8 cellular contexts compared by ENCODE assay signal in genomic region chr10:48306870-48307531, GRCh38. TPM values are rescaled to one million over a fixed set of nuclear protein-coding genes. Genes with fewer than 3 reads are reported as not detected.
DNase-seq lines count a peak whose midpoint lies in the region; ATAC-seq, FAIRE-seq and TF ChIP-seq lines count a peak whose summit lies in the region.

No MANE protein-coding gene starts in this region.

- H3K27me3 Mint-ChIP-seq in T-helper 1 cell treated with Interleukin-12 subunit alpha and Interleukin-12 subunit beta and Interleukin-4 antibody, amounts not matched to agents 30 μg/mL and 1 μg/mL, for 36 hours (ENCODE audit: low read depth), result peaks cover 14% of the 10 kb centered on the region
- H3K27me3 Mint-ChIP-seq in MCF 10A (ENCODE audit: insufficient read depth, unreplicated experiment), result no peaks in the 10 kb centered on the region

- dilution Hi-C loops in keratinocyte (cut with MboI; ENCODE audit: extremely low pct_ligation_motif_present, low sequenced_read_pairs), result no loop called here

- H3K36me3 Mint-ChIP-seq in T-helper 1 cell treated with Interleukin-12 subunit alpha and Interleukin-12 subunit beta and Interleukin-4 antibody, amounts not matched to agents 30 μg/mL and 1 μg/mL, for 36 hours (ENCODE audit: low read depth), result no peaks in the 10 kb centered on the region
- no peaks in the 10 kb centered on the region for H3K36me3 Mint-ChIP-seq in MCF 10A (ENCODE audit: insufficient read depth, unreplicated experiment)

- intact Hi-C loops in MCF 10A (cut with micrococcal nuclease) (no loop called here), posterior vena cava (cut with DNase I) (no loop called here)

- H3K9ac ChIP-seq in keratinocyte (ENCODE audit: control insufficient read depth, extremely low read depth, insufficient read depth, low read length), result peak overlapping the region; percentile 79

- DNase-seq in DMS53 treated with DMSO at 0.1 percent for 48 hours (lab: John Stamatoyannopoulos, UW; ENCODE audit: unreplicated experiment) (peak; percentile 22), HT-29 (ENCODE audit: low spot score) (peak; percentile 35), MCF 10A (ENCODE audit: unreplicated experiment) (peak; percentile 25), keratinocyte (ENCODE audit: low read depth, low spot score) (no peak), posterior vena cava (ENCODE audit: low spot score) (no peak)
- DNase-seq in stimulated activated CD4-positive, alpha-beta T cell treated with anti-CD3 and anti-CD28 coated beads, Interleukin-1b, Interleukin-23, amount 100 ng/mL, for 24 hours (ENCODE audit: low read depth in 4 of 4, low spot score in 1 of 4), result peak; percentile 23 to 49 (median 37)

- H3K36me3 ChIP-seq in keratinocyte (ENCODE audit: control insufficient read depth in 2 of 2, extremely low read depth in 1 of 2, insufficient read depth in 2 of 2, low read length in 2 of 2), result no peaks in the 10 kb centered on the region

- peak overlapping the region; percentile 89 for H3K4me2 ChIP-seq in keratinocyte (ENCODE audit: control insufficient read depth, extremely low read depth, insufficient read depth, low read depth, low read length)

- H3K4me1 ChIP-seq in keratinocyte (ENCODE audit: control insufficient read depth, extremely low read depth, insufficient read depth, low read length), result peaks cover 19% of the 10 kb centered on the region

- H3K4me1 Mint-ChIP-seq in T-helper 1 cell treated with Interleukin-12 subunit alpha and Interleukin-12 subunit beta and Interleukin-4 antibody, amounts not matched to agents 30 μg/mL and 1 μg/mL, for 36 hours (ENCODE audit: low read depth), result peaks cover 19% of the 10 kb centered on the region
- peaks cover 23% of the 10 kb centered on the region for H3K4me1 Mint-ChIP-seq in MCF 10A (ENCODE audit: insufficient read depth, unreplicated experiment)

- no TSS peak for BruUV-seq in MCF 10A (replicated peaks; lab: Mats Ljungman, UMichigan)

- H4K20me1 ChIP-seq in keratinocyte (ENCODE audit: control insufficient read depth, extremely low read depth, insufficient read depth, low read length), result no peaks in the 10 kb centered on the region

- POLR2A ChIA-PET in MCF 10A (lab: Yijun Ruan, JAX), result interaction anchor here (1.1 to 2.3 kb wide), 4 partner anchors 16 to 111 kb away, joined by 3 to 9 read pairs (median 6); no protein-coding TSS in a partner anchor

- no peaks in the 10 kb centered on the region for H3K27me3 ChIP-seq in keratinocyte (ENCODE audit: control insufficient read depth, extremely low read depth, insufficient read depth, low read length)

- peak overlapping the region; percentile 82 to 89 (median 84) for H3K4me3 ChIP-seq in keratinocyte (ENCODE audit: control insufficient read depth in 2 of 3, extremely low read depth in 1 of 3, insufficient read depth in 2 of 3, low read depth in 1 of 3, low read length in 3 of 3)

- H3K9me3 Mint-ChIP-seq in T-helper 1 cell treated with Interleukin-12 subunit alpha and Interleukin-12 subunit beta and Interleukin-4 antibody, amounts not matched to agents 30 μg/mL and 1 μg/mL, for 36 hours, result no peaks in the 10 kb centered on the region
- H3K9me3 Mint-ChIP-seq in MCF 10A (ENCODE audit: unreplicated experiment), result no peaks in the 10 kb centered on the region

- no peak for TF ChIP-seq CTCF in MCF 10A (IDR thresholded peaks at IDR 0.05; ENCODE audit: unreplicated experiment)
- no peak for TF ChIP-seq CTCF in keratinocyte (optimal IDR thresholded peaks at IDR 0.05 in 1 of 3, IDR thresholded peaks at IDR 0.05 in 1 of 3, conservative IDR thresholded peaks at IDR 0.05 in 1 of 3; ENCODE audit: extremely low read depth in 1 of 3, insufficient read depth in 2 of 3, low read length in 3 of 3)

- peak overlapping the region; percentile 60 for H3K27ac ChIP-seq in keratinocyte (ENCODE audit: control insufficient read depth, insufficient read depth, low read length)

- peak; percentile 23 for ATAC-seq in GM21367 (IDR thresholded peaks at IDR 0.05; ENCODE audit: unreplicated experiment)

- FAIRE-seq in keratinocyte (lab: Jason Lieb, UNC), result no peak

- H3K4me3 Mint-ChIP-seq in T-helper 1 cell treated with Interleukin-12 subunit alpha and Interleukin-12 subunit beta and Interleukin-4 antibody, amounts not matched to agents 30 μg/mL and 1 μg/mL, for 36 hours, result peak overlapping the region; percentile 80
- H3K4me3 Mint-ChIP-seq in MCF 10A (ENCODE audit: unreplicated experiment), result peak overlapping the region; percentile 75

- peaks cover 30% of the 10 kb centered on the region for H3K79me2 ChIP-seq in keratinocyte (ENCODE audit: control insufficient read depth, insufficient read depth, low read length)

- CTCF ChIA-PET in MCF 10A (lab: Yijun Ruan, JAX), result interaction anchor here (1.0 to 6.2 kb wide), 2 partner anchors 25 to 855 kb away, joined by 3 to 48 read pairs; no protein-coding TSS in a partner anchor

- peak overlapping the region; percentile 66 for H2AFZ ChIP-seq in keratinocyte (ENCODE audit: control insufficient read depth, low read length)

- H3K27ac Mint-ChIP-seq in T-helper 1 cell treated with Interleukin-12 subunit alpha and Interleukin-12 subunit beta and Interleukin-4 antibody, amounts not matched to agents 30 μg/mL and 1 μg/mL, for 36 hours, result peak overlapping the region; percentile 85
- H3K27ac Mint-ChIP-seq in MCF 10A (ENCODE audit: low read depth, unreplicated experiment), result no peak overlapping the region

- H3K9me3 ChIP-seq in keratinocyte (ENCODE audit: control insufficient read depth, low read depth, low read length), result no peaks in the 10 kb centered on the region

- peaks cover 4% of the 10 kb centered on the region for H3K9me1 ChIP-seq in keratinocyte (ENCODE audit: control insufficient read depth, extremely low read depth, insufficient read depth, low read length)

RNA-seq across cellular contexts. Expression of gene MAPK8, which starts 0.5 kb away (rescaled TPM):
- total RNA-seq in HT-29 (2014; rRNA removed; shearing (Covaris generic)), result 21.9 and 24.9 TPM in 2 replicates
- total RNA-seq in MCF 10A (2022), result 48.9 and 52.9 TPM in 2 replicates
- polyA plus RNA-seq in keratinocyte, result 25.4 to 39.8 TPM (median 26.2 TPM) in 3 replicates
- polyA plus RNA-seq in keratinocyte (2011; ENCODE audit: low read depth), result 29.6 TPM
- 20.8 and 42.1 TPM in 2 replicates for polyA plus RNA-seq in keratinocyte (2011; cell fraction: cytosol; rRNA removed)
- 32.6 and 38.8 TPM in 2 replicates for polyA plus RNA-seq in keratinocyte (2011; cell fraction: nucleus; rRNA removed)
- 18.2 and 21.2 TPM in 2 replicates for polyA plus RNA-seq in keratinocyte (2012; ENCODE audit: low replicate concordance)
- polyA minus RNA-seq in keratinocyte, result 7.4 to 33.1 TPM (median 14.4 TPM) in 3 replicates
- 31.1 TPM for polyA minus RNA-seq in keratinocyte (2011; cell fraction: cytosol; rRNA and poly(A)+ RNA removed)
- polyA minus RNA-seq in keratinocyte (2011; cell fraction: nucleus; rRNA and poly(A)+ RNA removed), result 17.5 and 42.9 TPM in 2 replicates
- total RNA-seq in posterior vena cava, result 10 to 100 TPM; 29.1 to 36.7 TPM

RNA-seq across cellular contexts. Expression of gene FRMPD2, which starts 32.5 kb away (rescaled TPM):
- total RNA-seq in HT-29 (2014; rRNA removed; shearing (Covaris generic)), result not detected in 2 replicates
- total RNA-seq in MCF 10A (2022) (0.98 and 1.3 TPM in 2 replicates), posterior vena cava (not detected)
- not detected in 3 replicates for polyA plus RNA-seq in keratinocyte
- not detected for polyA plus RNA-seq in keratinocyte (2011; ENCODE audit: low read depth)
- polyA plus RNA-seq in keratinocyte (2011; cell fraction: cytosol; rRNA removed), result not detected in 2 replicates
- polyA plus RNA-seq in keratinocyte (2011; cell fraction: nucleus; rRNA removed), result not detected in 2 replicates
- not detected in 2 replicates for polyA plus RNA-seq in keratinocyte (2012; ENCODE audit: low replicate concordance)
- not detected in 3 replicates for polyA minus RNA-seq in keratinocyte
- not detected for polyA minus RNA-seq in keratinocyte (2011; cell fraction: cytosol; rRNA and poly(A)+ RNA removed)
- not detected in 2 replicates for polyA minus RNA-seq in keratinocyte (2011; cell fraction: nucleus; rRNA and poly(A)+ RNA removed)

Comparison
In these comparisons a context has a peak if more than half of its experiments do, and no peak if none do; other contexts are left out.
1. DNase-seq: peak in DMS53 treated with DMSO at 0.1 percent for 48 hours (single experiment), HT-29 (single experiment), MCF 10A (single experiment) and stimulated activated CD4-positive, alpha-beta T cell treated with anti-CD3 and anti-CD28 coated beads, Interleukin-1b, Interleukin-23, amount 100 ng/mL, for 24 hours (4 of 4); none in keratinocyte (single experiment) and posterior vena cava (single experiment).